30 cellular contexts compared by ENCODE assay signal in genomic region chr1:103958699-103959098, GRCh38.
A peak's percentile ranks its signal among the peaks of the same experiment; 100 is the strongest.
DNase-seq lines count a peak whose midpoint lies in the region; ATAC-seq, FAIRE-seq and TF ChIP-seq lines count a peak whose summit lies in the region.
"Had no signal": no experiment of that assay in that cellular context is flagged by ENCODE, and none has a peak within 500 bp of the region (broad histone marks: within the 10 kb centered on the region; RNA-seq: fewer than 3 reads in every experiment).

No MANE protein-coding gene starts in this region.

- no peak overlapping the region for H3K4me3 ChIP-seq in MM.1S (ENCODE audit: low read length)
- H3K4me3 ChIP-seq in transverse colon: no peak overlapping the region
- H3K4me3 ChIP-seq in esophagus squamous epithelium: no peak overlapping the region
- H3K4me3 ChIP-seq: GM23338, K562, pancreas, right atrium auricular region, testis, uterus had no signal

- no peak overlapping the region for H3K27ac ChIP-seq in MM.1S (ENCODE audit: low read length)
- no peak overlapping the region for H3K27ac ChIP-seq in transverse colon
- no peak overlapping the region for H3K27ac ChIP-seq in esophagus squamous epithelium
- H3K27ac ChIP-seq: pancreas, right atrium auricular region, testis, uterus had no signal

- H3K36me3 ChIP-seq in MM.1S (replicated peaks; ENCODE audit: insufficient read depth, low read length): no peaks in the 10 kb centered on the region
- H3K36me3 ChIP-seq in transverse colon: no peaks in the 10 kb centered on the region
- H3K36me3 ChIP-seq in esophagus squamous epithelium: no peaks in the 10 kb centered on the region
- H3K36me3 ChIP-seq: pancreas, right atrium auricular region, uterus had no signal

- DNase-seq in GM12891 (ENCODE audit: insufficient read length, low spot score) (no peak), MM.1S (peak; percentile 18), NCI-H774 (lab: John Stamatoyannopoulos, UW) (no peak), transverse colon (no peak), esophagus squamous epithelium (lab: John Stamatoyannopoulos, UW) (no peak)
- DNase-seq: caudate nucleus; CD8-positive, alpha-beta T cell; DMS 273 treated with DMSO at 0.1 percent for 48 hours; endodermal cell; HFFc6; NCI-H146; NCI-H2171 treated with DMSO at 0.1 percent for 48 hours; NCI-H524 treated with DMSO at 0.1 percent for 48 hours; pancreas; stimulated activated CD4-positive, alpha-beta T cell treated with anti-CD3 and anti-CD28 coated beads, Interleukin-4, amount 100 ng/mL, for 4 hours; stimulated activated naive CD4-positive, alpha-beta T cell; T1000; testis; uterus had no signal

- no peaks in the 10 kb centered on the region for H3K9me2 ChIP-seq in MM.1S (replicated peaks; ENCODE audit: insufficient read depth, low read length)

- H3K79me2 ChIP-seq in MM.1S (ENCODE audit: low read length): no peaks in the 10 kb centered on the region

- H2AFZ ChIP-seq in MM.1S (ENCODE audit: low read length): no peak overlapping the region
- H2AFZ ChIP-seq: GM23338 had no signal

- H4K20me1 ChIP-seq in MM.1S (ENCODE audit: insufficient read depth, low read length): no peaks in the 10 kb centered on the region

- FAIRE-seq in GM12891 (lab: Jason Lieb, UNC): no peak
- FAIRE-seq: A204.1, astrocyte, islet of Langerhans, K562, pancreas had no signal

- TF ChIP-seq EP300 in transverse colon (IDR thresholded peaks at IDR 0.05; ENCODE audit: low read depth): no peak

- 80 to 91% methylated on average over 1 of the region's 1 CpG for WGBS in transverse colon (ENCODE audit: low coverage in 1 of 2), 2 donors
- WGBS in esophagus squamous epithelium, 2 donors: 57 to 86% methylated on average over 1 of the region's 1 CpG

- ATAC-seq in GM18907 (IDR thresholded peaks at IDR 0.05; ENCODE audit: unreplicated experiment) (peak; percentile 67), HG02852 (IDR thresholded peaks at IDR 0.05; ENCODE audit: unreplicated experiment) (peak; percentile 75), HG03135 (IDR thresholded peaks at IDR 0.05; ENCODE audit: unreplicated experiment) (no peak)
- ATAC-seq: CD8-positive, alpha-beta T cell; GM23338; K562; natural killer cell treated with Interleukin-12 subunit alpha and Interleukin-12 subunit beta and Interleukin-15 and Interleukin-18, amount 100 ng/mL, for 72 hours; pancreas; WTC11 had no signal

- TF ChIP-seq CTCF in MM.1S (IDR thresholded peaks at IDR 0.05; ENCODE audit: low read length): no peak
- TF ChIP-seq CTCF in transverse colon (IDR thresholded peaks at IDR 0.05): no peak
- no peak for TF ChIP-seq CTCF in esophagus squamous epithelium (IDR thresholded peaks at IDR 0.05)

- H3K9ac ChIP-seq in MM.1S (ENCODE audit: low read length): no peak overlapping the region

- H3K27me3 ChIP-seq in MM.1S (replicated peaks; ENCODE audit: insufficient read depth, low read length) (no peaks in the 10 kb centered on the region), transverse colon (no peaks in the 10 kb centered on the region), esophagus squamous epithelium (no peaks in the 10 kb centered on the region)
- H3K27me3 ChIP-seq: pancreas, right atrium auricular region, testis, uterus had no signal

- H3K4me2 ChIP-seq in MM.1S (ENCODE audit: low read depth, low read length): no peak overlapping the region
- H3K4me2 ChIP-seq: GM23338 had no signal

- H3K9me3 ChIP-seq in MM.1S (replicated peaks; ENCODE audit: insufficient read depth, low read length) (no peaks in the 10 kb centered on the region), transverse colon (no peaks in the 10 kb centered on the region), esophagus squamous epithelium (peaks cover 0 to 13% (median 5%) of the 10 kb centered on the region in 3 donors)
- H3K9me3 ChIP-seq: pancreas, testis, uterus had no signal

- no peaks in the 10 kb centered on the region for H3F3A ChIP-seq in MM.1S (ENCODE audit: insufficient read depth, low read length)

- TF ChIP-seq POLR2A in GM12891 (IDR thresholded peaks at IDR 0.05; ENCODE audit: low read depth, low read length) (no peak), transverse colon (IDR thresholded peaks at IDR 0.05) (no peak), esophagus squamous epithelium (IDR thresholded peaks at IDR 0.05) (no peak)

- in situ Hi-C loops in transverse colon (cut with MboI; ENCODE audit: low pct_ligation_motif_present in 1 of 4, low pct_unique_long_range_greater_than_20kb in 1 of 4, low sequenced_read_pairs in 3 of 4): no loop called here

- intact Hi-C loops in transverse colon (cut with DNase I; ENCODE audit: low total_unique reads) (no loop called here), esophagus squamous epithelium (cut with DNase I) (no loop called here)

- H3K4me1 ChIP-seq in MM.1S (ENCODE audit: low read length) (no peaks in the 10 kb centered on the region), transverse colon (no peaks in the 10 kb centered on the region), esophagus squamous epithelium (no peaks in the 10 kb centered on the region)
- H3K4me1 ChIP-seq: pancreas, right atrium auricular region, testis, uterus had no signal

TF ChIP-seq in GM12891, 5 proteins besides CTCF, POLR2A, EP300 and RAD21:
- TF ChIP-seq SPI1 (IDR thresholded peaks at IDR 0.05; ENCODE audit: low read depth, low read length) (peak; percentile 90), POU2F2 (IDR thresholded peaks at IDR 0.05; ENCODE audit: low read depth, low read length) (no peak), POLR2AphosphoS5 (IDR thresholded peaks at IDR 0.05; ENCODE audit: low read depth, low read length) (no peak), PAX5 (IDR thresholded peaks at IDR 0.05; ENCODE audit: insufficient read depth, low read length, severe bottlenecking) (no peak), TAF1 (IDR thresholded peaks at IDR 0.05; ENCODE audit: low read depth, low read length) (no peak)
